ENCODE assay signal across 8 cellular contexts in the genomic region with DNA sequence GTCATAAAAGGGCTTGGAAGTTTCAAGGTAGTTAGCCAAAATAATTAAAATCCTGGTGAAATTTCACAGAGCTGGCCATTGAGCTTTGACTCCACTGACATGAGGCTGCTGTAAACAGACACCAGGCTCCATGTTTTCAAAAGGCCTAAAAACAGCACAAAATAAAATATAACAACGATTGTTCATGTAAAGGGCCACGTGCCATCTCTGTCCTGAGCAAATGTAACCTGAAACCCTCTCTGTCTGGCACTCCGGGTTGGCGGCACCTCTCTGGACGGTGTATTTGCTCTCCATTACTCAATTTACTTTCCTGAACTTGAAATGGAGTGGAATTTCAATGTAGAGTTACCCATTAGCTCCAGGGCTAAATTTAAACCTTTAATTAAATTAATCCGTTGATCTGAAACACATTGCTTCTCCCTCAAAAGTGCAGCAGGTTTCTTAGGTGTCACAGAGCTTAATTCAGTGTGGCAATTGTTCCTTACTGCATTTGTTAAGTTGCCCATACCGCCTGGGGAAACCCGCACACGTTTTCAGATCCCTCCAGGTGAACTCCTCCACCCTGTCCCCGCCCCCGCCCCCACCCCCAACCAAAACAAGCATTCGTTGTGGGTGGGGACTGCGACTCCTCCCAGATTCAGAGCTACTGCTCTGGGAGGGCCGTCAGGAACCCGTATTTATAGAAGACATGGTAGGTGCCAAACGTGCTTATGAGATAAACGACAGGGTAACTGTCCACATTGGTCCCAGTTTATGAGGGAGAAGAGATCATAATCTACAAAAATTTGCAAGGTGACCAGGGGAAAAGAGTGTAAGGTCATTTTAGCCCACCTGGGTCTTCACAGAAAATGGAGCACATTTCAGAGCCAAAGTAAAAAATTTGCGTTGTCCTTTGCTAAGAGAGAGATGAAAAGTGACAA. TPM values are rescaled to one million over a fixed set of nuclear protein-coding genes. Genes with fewer than 3 reads are reported as not detected.
DNase-seq lines count a peak whose midpoint lies in the region; ATAC-seq, FAIRE-seq and TF ChIP-seq lines count a peak whose summit lies in the region.

No MANE protein-coding gene starts in this region.

- H2AFZ ChIP-seq in H1 (ENCODE audit: low read length): no peak overlapping the region
- peak overlapping the region; percentile 72 for H2AFZ ChIP-seq in neuron (ENCODE audit: low read depth, low read length)

- peaks cover 3 to 6% of the 10 kb centered on the region in 2 experiments for H4K20me1 ChIP-seq in H1 (replicated peaks in 1 of 2; ENCODE audit: control insufficient read depth in 1 of 2, insufficient read depth in 2 of 2, low read length in 2 of 2)

- peak overlapping the region; percentile 94 to 97 for H3K4me2 ChIP-seq in H1 (ENCODE audit: insufficient read depth in 1 of 2, low read depth in 2 of 2, low read length in 2 of 2)

- H3K56ac ChIP-seq in H1 (replicated peaks; ENCODE audit: insufficient read length, low read depth, low read length): no peak overlapping the region

- peak; percentile 45 for FAIRE-seq in H1 (lab: Jason Lieb, UNC)

- TF ChIP-seq CTCF in NB4 (IDR thresholded peaks at IDR 0.05; ENCODE audit: low read depth, low read length) (no peak), H1 (IDR thresholded peaks at IDR 0.05; ENCODE audit: control extremely low read depth in 1 of 3, insufficient read depth in 1 of 3, low read depth in 1 of 3, low read length in 3 of 3) (no peak)

- H3K27me3 ChIP-seq in H1 (replicated peaks in 1 of 4; ENCODE audit: control insufficient read depth in 3 of 4, extremely low read depth in 1 of 4, insufficient read depth in 3 of 4, low read length in 3 of 4) (peaks cover 0 to 8% (median 2%) of the 10 kb centered on the region in 4 experiments; a peak in 3 of 7 replicates), neuron (ENCODE audit: insufficient read depth, low read length) (peaks cover 32% of the 10 kb centered on the region)

- H4K8ac ChIP-seq in H1 (ENCODE audit: extremely low read depth, insufficient read depth, low read length): no peak overlapping the region

- peak overlapping the region; percentile 52 for H3K18ac ChIP-seq in H1 (ENCODE audit: extremely low read depth, low read length)

- H2BK20ac ChIP-seq in H1 (ENCODE audit: low read length): peak overlapping the region; percentile 40; the same call in 1 of the 2 replicates

- no peak overlapping the region; the same call in none of the 2 replicates for H2BK15ac ChIP-seq in H1 (ENCODE audit: low read length)

- H3K4me3 ChIP-seq in NB4 (ENCODE audit: low read depth, low read length) (peak overlapping the region; percentile 56), H1 (ENCODE audit: extremely low read depth in 1 of 4, insufficient read depth in 2 of 4, low read depth in 3 of 4, low read length in 4 of 4) (peak overlapping the region; percentile 69 to 84 (median 71); a peak in 7 of 8 replicates), neuron (ENCODE audit: low read length) (peak overlapping the region; percentile 58)

- H3K79me2 ChIP-seq in H1 (ENCODE audit: control insufficient read depth in 1 of 2, insufficient read depth in 2 of 2, low read length in 2 of 2): peaks cover 12 to 30% of the 10 kb centered on the region in 2 experiments

- H3K4me1 ChIP-seq in H1 (replicated peaks in 1 of 4; ENCODE audit: control insufficient read depth in 3 of 4, insufficient read depth in 4 of 4, low read length in 3 of 4) (peaks cover 9 to 26% (median 15%) of the 10 kb centered on the region in 4 experiments; a peak in 6 of 7 replicates), neuron (ENCODE audit: insufficient read depth, low read length) (peaks cover 23% of the 10 kb centered on the region)

- peaks cover 44% of the 10 kb centered on the region for H3K27me3 Mint-ChIP-seq in T-helper 1 cell treated with Interleukin-12 subunit alpha and Interleukin-12 subunit beta and Interleukin-4 antibody, amounts not matched to agents 30 μg/mL and 1 μg/mL, for 36 hours (ENCODE audit: low read depth)

- peaks cover 25% of the 10 kb centered on the region for H3K23me2 ChIP-seq in H1 (ENCODE audit: low read depth, low read length)

- peak overlapping the region; percentile 38 for H3K27ac ChIP-seq in H1 (ENCODE audit: low read depth, low read length)

- no peak overlapping the region for H3K14ac ChIP-seq in H1 (ENCODE audit: insufficient read length)

- H3K4ac ChIP-seq in H1 (replicated peaks; ENCODE audit: insufficient read length, low read depth, low read length): no peak overlapping the region

- H3K9me3 ChIP-seq in H1 (ENCODE audit: insufficient read depth in 2 of 2, low read depth in 1 of 2, low read length in 1 of 2) (no peaks in the 10 kb centered on the region), neuron (ENCODE audit: low read length) (no peaks in the 10 kb centered on the region)

- H3K9ac ChIP-seq in H1 (replicated peaks in 1 of 4; ENCODE audit: extremely low read depth in 1 of 4, low read depth in 3 of 4, low read length in 3 of 4): peak overlapping the region in 3 of 4 experiments; percentile 62 to 80 (median 79); a peak in 5 of 7 replicates

- no peak for TF ChIP-seq RAD21 in H1 (IDR thresholded peaks at IDR 0.05 in 1 of 2, conservative IDR thresholded peaks at IDR 0.05 in 1 of 2; ENCODE audit: low read depth in 2 of 2, low read length in 2 of 2)

- H2BK12ac ChIP-seq in H1 (ENCODE audit: low read depth, low read length): peak overlapping the region; percentile 44; the same call in 1 of the 2 replicates

- H3K36me3 ChIP-seq in H1 (ENCODE audit: control insufficient read depth in 2 of 4, insufficient read depth in 4 of 4, low read length in 3 of 4) (no peaks in the 10 kb centered on the region), neuron (ENCODE audit: insufficient read depth, low read length) (no peaks in the 10 kb centered on the region)

- 0 out of 2 replicates have a peak overlapping the region, but pooled peaks have one; percentile 42 for H2AK5ac ChIP-seq in H1 (ENCODE audit: low read depth, low read length)

- peak overlapping the region; percentile 83 for H3K4me3 Mint-ChIP-seq in T-helper 1 cell treated with Interleukin-12 subunit alpha and Interleukin-12 subunit beta and Interleukin-4 antibody, amounts not matched to agents 30 μg/mL and 1 μg/mL, for 36 hours

- peaks cover 8% of the 10 kb centered on the region for H3K4me1 Mint-ChIP-seq in T-helper 1 cell treated with Interleukin-12 subunit alpha and Interleukin-12 subunit beta and Interleukin-4 antibody, amounts not matched to agents 30 μg/mL and 1 μg/mL, for 36 hours (ENCODE audit: low read depth)

- peak overlapping the region; percentile 48 for H4K91ac ChIP-seq in H1 (replicated peaks; ENCODE audit: insufficient read length, low read length)

- ATAC-seq in GM21529 (IDR thresholded peaks at IDR 0.05; ENCODE audit: unreplicated experiment) (peak; percentile 51), GM18858 (IDR thresholded peaks at IDR 0.05; ENCODE audit: unreplicated experiment) (no peak)

- H3K9me3 Mint-ChIP-seq in T-helper 1 cell treated with Interleukin-12 subunit alpha and Interleukin-12 subunit beta and Interleukin-4 antibody, amounts not matched to agents 30 μg/mL and 1 μg/mL, for 36 hours: no peaks in the 10 kb centered on the region

- peak overlapping the region; percentile 60; the same call in 1 of the 2 replicates for H2BK5ac ChIP-seq in H1 (ENCODE audit: low read depth, low read length)

- CTCF ChIA-PET in H1 (lab: Charles Lee; ENCODE audit: partially characterized antibody): interaction anchor here (0.6 to 3.2 kb wide), 11 partner anchors 9 to 391 kb away, joined by 3 to 9 read pairs (median 4); no protein-coding TSS in a partner anchor

- no peak for TF ChIP-seq EP300 in H1 (IDR thresholded peaks at IDR 0.05; ENCODE audit: borderline replicate concordance in 1 of 2, low read depth in 2 of 2, low read length in 2 of 2)

- WGBS in H1 (ENCODE audit: extremely low coverage in 1 of 2, insufficient coverage in 1 of 2, insufficient read length in 1 of 2, insufficient replicate concordance in 2 of 2, low coverage in 1 of 2, low lambda C conversion rate in 2 of 2, missing lambda C conversion rate in 1 of 2), 2 experiments: 2% methylated on average over 15 of the region's 18 CpGs; no CpG with 5 or more reads in 1 of the 2 experiments

- H2BK120ac ChIP-seq in H1 (replicated peaks; ENCODE audit: low read depth, low read length): no peak overlapping the region

- DNase-seq in DMS53 (lab: John Stamatoyannopoulos, UW) (peak; percentile 88), NB4 (ENCODE audit: low read depth) (peak; percentile 52), H1 (ENCODE audit: low read depth in 1 of 2, low spot score in 2 of 2) (peak; percentile 63 to 71), SKM-1 (lab: John Stamatoyannopoulos, UW; ENCODE audit: unreplicated experiment) (no peak)

- POLR2A ChIA-PET in H1 (lab: Charles Lee; ENCODE audit: partially characterized antibody): interaction anchor here (0.8 to 5.6 kb wide), 21 partner anchors 10 to 267 kb away, joined by 3 to 46 read pairs (median 5); no protein-coding TSS in a partner anchor

- H4K5ac ChIP-seq in H1 (ENCODE audit: insufficient read length, low read depth, low read length): peak overlapping the region; percentile 49

- no peaks in the 10 kb centered on the region for H3K36me3 Mint-ChIP-seq in T-helper 1 cell treated with Interleukin-12 subunit alpha and Interleukin-12 subunit beta and Interleukin-4 antibody, amounts not matched to agents 30 μg/mL and 1 μg/mL, for 36 hours (ENCODE audit: low read depth)

- TF ChIP-seq POLR2A in NB4 (IDR thresholded peaks at IDR 0.05; ENCODE audit: extremely low read depth, insufficient read length) (peak; percentile 58), H1 (IDR thresholded peaks at IDR 0.05; ENCODE audit: control extremely low read depth in 1 of 2, low read depth in 2 of 2, low read length in 2 of 2) (peak in 1 of 2 experiments; percentile 65; a peak in 2 of 3 replicates)

- no peak overlapping the region for H3K27ac Mint-ChIP-seq in T-helper 1 cell treated with Interleukin-12 subunit alpha and Interleukin-12 subunit beta and Interleukin-4 antibody, amounts not matched to agents 30 μg/mL and 1 μg/mL, for 36 hours

- H3K79me1 ChIP-seq in H1 (ENCODE audit: low read depth, low read length): 0 out of 2 replicates have a peak, but pooled peaks cover 7% of the 10 kb centered on the region

- H3K23ac ChIP-seq in H1 (ENCODE audit: insufficient read length): no peak overlapping the region

TF ChIP-seq in H1, 55 proteins besides CTCF, POLR2A, EP300 and RAD21 (continues in another document):
- TF ChIP-seq YY1 (IDR thresholded peaks at IDR 0.05; ENCODE audit: low read depth, low read length): no peak
- no peak for TF ChIP-seq SAP30 (IDR thresholded peaks at IDR 0.05; ENCODE audit: insufficient read depth, insufficient replicate concordance, low read length)
- TF ChIP-seq HDAC2 (IDR thresholded peaks at IDR 0.05; ENCODE audit: borderline replicate concordance in 1 of 2, low read depth in 2 of 2, low read length in 2 of 2): no peak

RNA-seq across cellular contexts. Expression of a gene that starts 1.2 kb away (rescaled TPM):
- 26.4 and 28.0 TPM in 2 replicates for total RNA-seq in H1 (2021; fragmentation: NEBNext Ultra II Directional; extraction: Animal tissue kit (Norgen Biotek cat#: 25700))
- 8.3 and 9.2 TPM in 2 replicates for polyA plus RNA-seq in H1 (2011; rRNA removed)
- 9.1 TPM for polyA plus RNA-seq in H1 (2011; cell fraction: cytosol; rRNA removed)
- 17.4 TPM for polyA plus RNA-seq in H1 (2011; cell fraction: nucleus; rRNA removed)
- polyA plus RNA-seq in H1 (2012, experiment 1 of 2): 15.3 to 18.2 TPM (median 16.6 TPM) in 4 replicates
- polyA plus RNA-seq in H1 (2012, experiment 2 of 2): 11.8 TPM
- polyA plus RNA-seq in H1 (2013, experiment 1 of 2): 11.0 TPM
- 9.9 TPM for polyA plus RNA-seq in H1 (2013, experiment 2 of 2)
- 13.6 and 21.1 TPM in 2 replicates for polyA minus RNA-seq in H1 (2011; rRNA and poly(A)+ RNA removed)
- 15.0 TPM for polyA minus RNA-seq in H1 (2011; cell fraction: cytosol; rRNA and poly(A)+ RNA removed)
- polyA minus RNA-seq in H1 (2011; cell fraction: nucleus; rRNA and poly(A)+ RNA removed): 27.9 TPM
